In genomic region chr21:27795418-27795817, GRCh38 we compare ENCODE assay signal across 21 cellular contexts.
"Had no signal": no experiment of that assay in that cellular context is flagged by ENCODE, and none has a peak within 500 bp of the region (broad histone marks: within the 10 kb centered on the region; RNA-seq: fewer than 3 reads in every experiment).

No MANE protein-coding gene starts in this region.

- H3K27ac Mint-ChIP-seq: activated B cell treated with CpG ODN at 0.5 μM for 24 hours; activated CD4-positive, alpha-beta T cell treated with anti-CD3 and anti-CD28 coated beads for 36 hours; activated naive CD8-positive, alpha-beta T cell treated with anti-CD3 and anti-CD28 coated beads for 36 hours; natural killer cell; type B pancreatic cell had no signal

- H3K4me3 ChIP-seq: coronary artery, heart left ventricle, lower lobe of right lung, thoracic aorta had no signal

- DNase-seq: activated B cell treated with CpG ODN at 0.5 μM for 24 hours; activated CD4-positive, alpha-beta T cell treated with anti-CD3 and anti-CD28 coated beads for 36 hours; activated CD4-positive, alpha-beta T cell treated with anti-CD3 and anti-CD28 coated beads, Interleukin-2, amount 50 U/mL, for 4 hours; activated CD8-positive, alpha-beta memory T cell treated with anti-CD3 and anti-CD28 coated beads, Interleukin-2, amount 50 U/mL, for 48 hours; activated naive CD4-positive, alpha-beta T cell treated with Interleukin-2 at 50 U/mL for 16 hours; activated naive CD8-positive, alpha-beta T cell treated with anti-CD3 and anti-CD28 coated beads for 36 hours; activated T-cell treated with anti-CD3 and anti-CD28 coated beads, Interleukin-2, amount 50 U/mL, for 4 hours; amniotic stem cell; cerebellar nuclear complex; heart left ventricle; lower lobe of right lung; mesendoderm; natural killer cell; stimulated activated CD4-positive, alpha-beta T cell treated with anti-CD3 and anti-CD28 coated beads, Interleukin-4, amount 100 ng/mL, for 24 hours; stimulated activated naive CD4-positive, alpha-beta T cell treated with Interleukin-2 at 50 U/mL for 16 hours; T1000 had no signal

- H3K36me3 ChIP-seq: heart left ventricle, lower lobe of right lung, thoracic aorta had no signal

- ATAC-seq: activated CD4-positive, alpha-beta T cell treated with anti-CD3 and anti-CD28 coated beads for 36 hours; activated T-cell treated with anti-CD3 and anti-CD28 coated beads, Interleukin-2, amount 50 U/mL, for 4 hours; heart left ventricle; left lobe of liver; lower lobe of right lung; natural killer cell had no signal

- H3K36me3 Mint-ChIP-seq: activated naive CD8-positive, alpha-beta T cell treated with anti-CD3 and anti-CD28 coated beads for 36 hours; natural killer cell; type B pancreatic cell had no signal

- H3K4me1 ChIP-seq: lower lobe of right lung had no signal

- H3K9me3 Mint-ChIP-seq: activated naive CD8-positive, alpha-beta T cell treated with anti-CD3 and anti-CD28 coated beads for 36 hours; activated T-cell treated with anti-CD3 and anti-CD28 coated beads, Interleukin-2, amount 50 U/mL, for 4 hours; type B pancreatic cell had no signal

- H3K27me3 ChIP-seq: heart left ventricle had no signal

- H3K4me3 Mint-ChIP-seq: activated B cell treated with CpG ODN at 0.5 μM for 24 hours; activated CD4-positive, alpha-beta T cell treated with anti-CD3 and anti-CD28 coated beads for 36 hours; activated naive CD8-positive, alpha-beta T cell treated with anti-CD3 and anti-CD28 coated beads for 36 hours; activated T-cell treated with anti-CD3 and anti-CD28 coated beads, Interleukin-2, amount 50 U/mL, for 4 hours; natural killer cell; type B pancreatic cell had no signal

- FAIRE-seq: keratinocyte had no signal

- H3K4me1 Mint-ChIP-seq: activated B cell treated with CpG ODN at 0.5 μM for 24 hours; activated CD4-positive, alpha-beta T cell treated with anti-CD3 and anti-CD28 coated beads for 36 hours; activated naive CD8-positive, alpha-beta T cell treated with anti-CD3 and anti-CD28 coated beads for 36 hours; natural killer cell had no signal

- H3K27me3 Mint-ChIP-seq: activated B cell treated with CpG ODN at 0.5 μM for 24 hours; activated CD4-positive, alpha-beta T cell treated with anti-CD3 and anti-CD28 coated beads for 36 hours; activated naive CD8-positive, alpha-beta T cell treated with anti-CD3 and anti-CD28 coated beads for 36 hours; type B pancreatic cell had no signal

- H3K9me3 ChIP-seq: lower lobe of right lung, thoracic aorta had no signal

- H3K27ac ChIP-seq: coronary artery, heart left ventricle, lower lobe of right lung, thoracic aorta had no signal
